ENCODE assay signal across 26 cellular contexts in genomic region chr3:38070013-38070412, GRCh38. TPM values are rescaled to one million over a fixed set of nuclear protein-coding genes. Genes with fewer than 3 reads are reported as not detected.
"Had no signal": no experiment of that assay in that cellular context is flagged by ENCODE, and none has a peak within 500 bp of the region (broad histone marks: within the 10 kb centered on the region; RNA-seq: fewer than 3 reads in every experiment).

No MANE protein-coding gene starts in this region.

- H3K4me1 ChIP-seq: esophagus muscularis mucosa, foreskin keratinocyte, gastroesophageal sphincter, heart left ventricle, left lung, lower lobe of right lung had no signal

- ATAC-seq: foreskin keratinocyte; gastroesophageal sphincter; heart left ventricle; left cardiac atrium; left lung; left ventricle myocardium superior; lower lobe of right lung; naive thymus-derived CD8-positive, alpha-beta T cell had no signal

- H3K4me2 ChIP-seq: hepatocyte had no signal

- H3K27ac ChIP-seq: dorsolateral prefrontal cortex, esophagus muscularis mucosa, foreskin keratinocyte, gastroesophageal sphincter, heart left ventricle, hepatocyte, left lung, lower lobe of right lung had no signal

- DNase-seq: dermis blood vessel endothelial cell; dorsolateral prefrontal cortex; effector CD4-positive, alpha-beta T cell; effector memory CD4-positive, alpha-beta T cell; foreskin keratinocyte; heart left ventricle; hypothalamus; left cardiac atrium; left lung; left ventricle myocardium superior; lower lobe of right lung; mesenchymal stem cell; mucosa of descending colon; naive B cell; naive thymus-derived CD8-positive, alpha-beta T cell had no signal

- H3K4me3 ChIP-seq: coronary artery, dorsolateral prefrontal cortex, esophagus muscularis mucosa, gastroesophageal sphincter, heart left ventricle, hepatocyte, left lung, lower lobe of right lung, mucosa of descending colon had no signal

- H2AFZ ChIP-seq: hepatocyte had no signal

- H3K36me3 ChIP-seq: esophagus muscularis mucosa, gastroesophageal sphincter, heart left ventricle, left lung, lower lobe of right lung had no signal

- H3K27me3 ChIP-seq: dorsolateral prefrontal cortex, esophagus muscularis mucosa, gastroesophageal sphincter, heart left ventricle, hepatocyte, left lung had no signal

- H3K79me2 ChIP-seq: hepatocyte had no signal

- FAIRE-seq: endothelial cell of umbilical vein, frontal cortex, islet of Langerhans, keratinocyte had no signal

- H3K9me3 ChIP-seq: esophagus muscularis mucosa, gastroesophageal sphincter, heart left ventricle, left lung, lower lobe of right lung, mucosa of descending colon had no signal

RNA-seq across cellular contexts. Expression of gene DLEC1, which starts 31.0 kb away (rescaled TPM):
- total RNA-seq: endothelial cell of umbilical vein, epithelial cell of proximal tubule, foreskin keratinocyte, lung microvascular endothelial cell, myocyte had no signal
- polyA plus RNA-seq: endothelial cell of umbilical vein, keratinocyte had no signal
